Comparison of ENCODE assay signal across 26 cellular contexts in genomic region chr6:33034554-33034953, GRCh38. TPM values are rescaled to one million over a fixed set of nuclear protein-coding genes. Genes with fewer than 3 reads are reported as not detected.
"Had no signal": no experiment of that assay in that cellular context is flagged by ENCODE, and none has a peak within 500 bp of the region (broad histone marks: within the 10 kb centered on the region; RNA-seq: fewer than 3 reads in every experiment).

No MANE protein-coding gene starts in this region.

- H3K27me3 ChIP-seq: spleen, suprapubic skin, upper lobe of right lung, uterus had no signal

- H3K4me3 Mint-ChIP-seq: endodermal cell; naive thymus-derived CD8-positive, alpha-beta T cell; nephron progenitor cell; stimulated activated naive CD8-positive, alpha-beta T cell treated with anti-CD3 and anti-CD28 coated beads, Interleukin-15, amount 100 ng/mL, for 72 hours had no signal

- H3K4me1 Mint-ChIP-seq: endodermal cell, nephron progenitor cell had no signal

- H3K9me3 ChIP-seq: gastrocnemius medialis, prostate gland, suprapubic skin, upper lobe of right lung, uterus had no signal

- H3K9me3 Mint-ChIP-seq: endodermal cell had no signal

- H3K27ac Mint-ChIP-seq: endodermal cell; nephron progenitor cell; stimulated activated naive CD8-positive, alpha-beta T cell treated with anti-CD3 and anti-CD28 coated beads, Interleukin-15, amount 100 ng/mL, for 72 hours had no signal

- H3K4me1 ChIP-seq: gastrocnemius medialis, prostate gland, suprapubic skin, transverse colon, upper lobe of right lung, uterus had no signal

- H3K4me3 ChIP-seq: gastrocnemius medialis, prostate gland, skin epidermis, spleen, suprapubic skin, transverse colon, upper lobe of right lung, uterus had no signal

- H3K27ac ChIP-seq: epithelial cell of prostate, gastrocnemius medialis, prostate gland, skin epidermis, spleen, suprapubic skin, transverse colon, upper lobe of right lung, uterus had no signal

- ATAC-seq: esophagus mucosa; gastrocnemius medialis; naive thymus-derived CD8-positive, alpha-beta T cell; right cardiac atrium; stimulated activated naive CD8-positive, alpha-beta T cell treated with anti-CD3 and anti-CD28 coated beads, Interleukin-15, amount 100 ng/mL, for 72 hours; upper lobe of right lung had no signal

- H3K36me3 ChIP-seq: gastrocnemius medialis, prostate gland, spleen, suprapubic skin, transverse colon, upper lobe of right lung, uterus had no signal

- DNase-seq: effector CD8-positive, alpha-beta T cell; endodermal cell; foreskin fibroblast; gastrocnemius medialis; mesendoderm; midbrain; naive thymus-derived CD8-positive, alpha-beta T cell; nephron progenitor cell; nucleus accumbens; right cardiac atrium; spleen; stimulated activated CD4-positive, alpha-beta T cell treated with anti-CD3 and anti-CD28 coated beads, Interleukin-4, amount 100 ng/mL, for 4 hours; stimulated activated naive CD4-positive, alpha-beta T cell; stimulated activated naive CD8-positive, alpha-beta T cell treated with anti-CD3 and anti-CD28 coated beads, Interleukin-15, amount 100 ng/mL, for 72 hours; transverse colon; upper lobe of right lung; uterus had no signal

RNA-seq across cellular contexts. Expression of gene HLA-DOA, which starts 25.2 kb away (rescaled TPM):
- total RNA-seq: glomerular endothelial cell, lung microvascular endothelial cell, osteocyte had no signal
- polyA plus RNA-seq: keratinocyte had no signal
